In the genomic region with DNA sequence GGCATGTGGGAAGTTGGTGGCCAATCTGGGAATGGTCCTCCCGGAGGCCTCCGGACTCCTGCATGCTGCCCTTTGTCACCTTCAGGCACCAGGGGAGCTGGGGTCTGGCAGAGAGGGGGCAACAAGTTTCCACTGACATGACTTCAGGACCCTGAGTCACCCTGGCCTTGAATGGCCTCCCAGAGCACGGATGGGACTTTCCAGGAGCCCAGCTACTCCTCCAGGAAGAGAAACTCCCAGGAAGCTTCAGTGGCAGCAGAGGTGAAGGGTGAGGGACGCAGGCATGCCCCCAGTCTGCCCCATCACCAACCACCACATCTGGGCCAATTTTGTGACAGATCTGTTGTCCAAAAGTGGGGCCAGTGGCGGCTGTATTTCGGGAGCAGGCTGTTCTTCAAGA, we compare ENCODE assay signal across 15 cellular contexts. TPM values are rescaled to one million over a fixed set of nuclear protein-coding genes. Genes with fewer than 3 reads are reported as not detected.
DNase-seq lines count a peak whose midpoint lies in the region; ATAC-seq and TF ChIP-seq lines count a peak whose summit lies in the region.
"Had no signal": no experiment of that assay in that cellular context is flagged by ENCODE, and none has a peak within 500 bp of the region (broad histone marks: within the 10 kb centered on the region; RNA-seq: fewer than 3 reads in every experiment).

No MANE protein-coding gene starts in this region.

- intact Hi-C loops in IMR-90 (cut with micrococcal nuclease) (no loop called here), dorsolateral prefrontal cortex (cut with DNase I) (loop anchor here in 1 of 2 donors (10.0 kb wide), 1 partner anchor 119 kb away; no protein-coding TSS in a partner anchor), testis (cut with DNase I; ENCODE audit: low total_unique reads) (no loop called here)

- H2BK15ac ChIP-seq in IMR-90 (ENCODE audit: low read depth, low read length) = no peak overlapping the region

- H2AK5ac ChIP-seq in IMR-90 (ENCODE audit: low read depth, low read length) = no peak overlapping the region

- no peak overlapping the region for H2BK5ac ChIP-seq in IMR-90 (ENCODE audit: low read depth, low read length, poor library complexity, severe bottlenecking)

- H3K4ac ChIP-seq in IMR-90 (ENCODE audit: low read depth, low read length) = no peak overlapping the region

- no peak for ATAC-seq in IMR-90 (ENCODE audit: low read depth)
- ATAC-seq: GM23338, WTC11 had no signal

- dilution Hi-C loops in IMR-90 (cut with HindIII; ENCODE audit: low sequenced_read_pairs, unreplicated experiment) = no loop called here

- H3K4me1 ChIP-seq in IMR-90 (ENCODE audit: control insufficient read depth, insufficient read depth, low read length) (peaks cover 28% of the 10 kb centered on the region), muscle layer of colon (ENCODE audit: insufficient read depth, low read length) (peaks cover 61% of the 10 kb centered on the region), testis (peaks cover 57% of the 10 kb centered on the region)

- H3K23ac ChIP-seq in IMR-90 (ENCODE audit: low read depth, low read length) = no peak overlapping the region

- POLR2A ChIA-PET in IMR-90 (lab: Charles Lee; ENCODE audit: unreplicated experiment) = no interaction called here

- H3K4me3 ChIP-seq in IMR-90 (ENCODE audit: insufficient read depth, low read depth, low read length) (no peak overlapping the region), dorsolateral prefrontal cortex (no peak overlapping the region), muscle layer of colon (ENCODE audit: low read depth in 1 of 2, low read length in 2 of 2) (peak overlapping the region in 1 of 2 donors; percentile 25), testis (no peak overlapping the region)
- H3K4me3 ChIP-seq: GM23338 had no signal

- peaks cover 4% of the 10 kb centered on the region; the same call in 1 of the 2 replicates for H4K20me1 ChIP-seq in IMR-90 (ENCODE audit: insufficient read depth, low read length)

- H4K91ac ChIP-seq in IMR-90 (ENCODE audit: insufficient read depth, low read depth, low read length) = no peak overlapping the region

- no peak for TF ChIP-seq CTCF in IMR-90 (conservative IDR thresholded peaks at IDR 0.05; ENCODE audit: low read depth, low read length)
- TF ChIP-seq CTCF in dorsolateral prefrontal cortex (IDR thresholded peaks at IDR 0.05 in 54 of 56, conservative IDR thresholded peaks at IDR 0.05 in 2 of 56; ENCODE audit: low read depth in 1 of 56, partially characterized antibody in 56 of 56) = no peak
- TF ChIP-seq CTCF in testis (IDR thresholded peaks at IDR 0.05) = no peak

- H2AFZ ChIP-seq in IMR-90 (replicated peaks; ENCODE audit: low read length, poor library complexity) = peak overlapping the region; percentile 1
- H2AFZ ChIP-seq: GM23338 had no signal

- in situ Hi-C loops in IMR-90 (cut with MboI; ENCODE audit: low sequenced_read_pairs) = no loop called here

- 89% methylated on average over 2 of the region's 6 CpGs; no CpG with 5 or more reads in 1 of the 2 experiments for WGBS in IMR-90 (ENCODE audit: extremely low coverage in 2 of 2, insufficient read length in 1 of 2), 2 experiments
- 44 to 47% methylated on average over 6 of the region's 6 CpGs for WGBS in testis, 2 donors

- TF ChIP-seq POLR2A in IMR-90 (IDR thresholded peaks at IDR 0.05; ENCODE audit: low read depth, low read length) (no peak), testis (IDR thresholded peaks at IDR 0.05) (no peak)

- H3K4me2 ChIP-seq in IMR-90 (ENCODE audit: low read depth, low read length) = no peak overlapping the region
- H3K4me2 ChIP-seq: GM23338, SK-N-SH had no signal

- TF ChIP-seq RAD21 in IMR-90 (IDR thresholded peaks at IDR 0.05; ENCODE audit: low read length) = no peak

- H2BK120ac ChIP-seq in IMR-90 (ENCODE audit: low read depth, low read length) = no peak overlapping the region

- H2BK20ac ChIP-seq in IMR-90 (ENCODE audit: low read depth, low read length) = no peak overlapping the region

- H3K27me3 ChIP-seq in IMR-90 (ENCODE audit: control insufficient read depth, insufficient read depth, low read length) (no peaks in the 10 kb centered on the region), dorsolateral prefrontal cortex (no peaks in the 10 kb centered on the region), muscle layer of colon (ENCODE audit: control insufficient read depth in 1 of 2, insufficient read depth in 2 of 2, low read length in 2 of 2) (no peaks in the 10 kb centered on the region), testis (no peaks in the 10 kb centered on the region)
- H3K27me3 ChIP-seq: neutrophil had no signal

- peaks cover 27% of the 10 kb centered on the region for H3K9me1 ChIP-seq in IMR-90 (ENCODE audit: insufficient read depth, low read length)

- 0 out of 4 replicates have a peak overlapping the region, but pooled peaks of 1 of the 2 experiments have one; percentile 6 for H4K8ac ChIP-seq in IMR-90 (ENCODE audit: low read depth in 2 of 2, low read length in 2 of 2)

- CTCF ChIA-PET in IMR-90 (lab: Yijun Ruan, JAX) = interaction anchor here (0.5 to 0.7 kb wide), 5 partner anchors 21 to 443 kb away, joined by 4 to 6 read pairs (median 5); no protein-coding TSS in a partner anchor

- H3K27ac ChIP-seq in IMR-90 (ENCODE audit: insufficient read depth, low read length) (no peak overlapping the region), dorsolateral prefrontal cortex (peak overlapping the region in 47 of 59 donors; percentile 3 to 84 (median 62)), muscle layer of colon (ENCODE audit: low read depth, low read length) (peak overlapping the region; percentile 85), testis (peak overlapping the region; percentile 88 to 90)
- H3K27ac ChIP-seq: C4-2B, neutrophil had no signal

- H3K36me3 ChIP-seq in IMR-90 (ENCODE audit: control insufficient read depth, insufficient read depth, low read length) = peaks cover 53% of the 10 kb centered on the region
- H3K36me3 ChIP-seq in muscle layer of colon (ENCODE audit: insufficient read depth, low read length) = peaks cover 15% of the 10 kb centered on the region
- H3K36me3 ChIP-seq in testis (ENCODE audit: low read depth, missing control alignments) = no peaks in the 10 kb centered on the region
- H3K36me3 ChIP-seq: neutrophil had no signal

- no TSS peak for BruUV-seq in IMR-90 (replicated peaks; lab: Mats Ljungman, UMichigan)

- H3K9me3 ChIP-seq in IMR-90 (ENCODE audit: control insufficient read depth, insufficient read depth, low read length) = no peaks in the 10 kb centered on the region
- no peaks in the 10 kb centered on the region for H3K9me3 ChIP-seq in muscle layer of colon (ENCODE audit: low read length)
- H3K9me3 ChIP-seq in testis = no peaks in the 10 kb centered on the region
- H3K9me3 ChIP-seq: neutrophil, SK-N-SH had no signal

- H3K9ac ChIP-seq in IMR-90 (ENCODE audit: low read depth, low read length) (no peak overlapping the region), muscle layer of colon (ENCODE audit: low read length) (peak overlapping the region; percentile 29)
- H3K9ac ChIP-seq: SK-N-SH had no signal

- no peak overlapping the region for H3K18ac ChIP-seq in IMR-90 (ENCODE audit: low read depth, low read length)

- no peak overlapping the region for H3K56ac ChIP-seq in IMR-90 (ENCODE audit: extremely low read depth, insufficient read depth, low read length)

- peak overlapping the region; percentile 51 for H2AK9ac ChIP-seq in IMR-90 (replicated peaks; ENCODE audit: low read depth, low read length, poor library complexity)

- peaks cover 10 to 54% of the 10 kb centered on the region in 2 experiments for H3K79me1 ChIP-seq in IMR-90 (ENCODE audit: low read depth in 1 of 2, low read length in 2 of 2)

- DNase-seq in IMR-90 (no peak), dorsolateral prefrontal cortex (no peak), testis (no peak), NCI-H2171 (lab: John Stamatoyannopoulos, UW) (no peak), NCI-H1436 treated with DMSO at 0.1 percent for 48 hours (lab: John Stamatoyannopoulos, UW) (no peak), C1 segment of cervical spinal cord (lab: John Stamatoyannopoulos, UW) (no peak), NCI-H146 (lab: John Stamatoyannopoulos, UW) (no peak)
- DNase-seq: Kasumi-1, NCI-H2029 treated with DMSO at 0.1 percent for 48 hours, SK-N-SH had no signal

- no peak overlapping the region for H3K14ac ChIP-seq in IMR-90 (replicated peaks; ENCODE audit: low read depth, low read length)

- H4K5ac ChIP-seq in IMR-90 (ENCODE audit: low read depth, low read length) = no peak overlapping the region; the same call in 1 of the 2 replicates

TF ChIP-seq in IMR-90, 13 proteins besides CTCF, POLR2A, EP300 and RAD21 (continues in another document):
- no peak for TF ChIP-seq RCOR1 (IDR thresholded peaks at IDR 0.05; ENCODE audit: insufficient replicate concordance, low read length)
- no peak for TF ChIP-seq MAFK (IDR thresholded peaks at IDR 0.05; ENCODE audit: low read depth, low read length)
- TF ChIP-seq MXI1 (IDR thresholded peaks at IDR 0.05; ENCODE audit: borderline replicate concordance, low read depth, low read length) = no peak
- TF ChIP-seq FOS (IDR thresholded peaks at IDR 0.05; ENCODE audit: low read depth, low read length) = no peak
- TF ChIP-seq, protein P1, sequence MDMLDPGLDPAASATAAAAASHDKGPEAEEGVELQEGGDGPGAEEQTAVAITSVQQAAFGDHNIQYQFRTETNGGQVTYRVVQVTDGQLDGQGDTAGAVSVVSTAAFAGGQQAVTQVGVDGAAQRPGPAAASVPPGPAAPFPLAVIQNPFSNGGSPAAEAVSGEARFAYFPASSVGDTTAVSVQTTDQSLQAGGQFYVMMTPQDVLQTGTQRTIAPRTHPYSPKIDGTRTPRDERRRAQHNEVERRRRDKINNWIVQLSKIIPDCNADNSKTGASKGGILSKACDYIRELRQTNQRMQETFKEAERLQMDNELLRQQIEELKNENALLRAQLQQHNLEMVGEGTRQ (IDR thresholded peaks at IDR 0.05; ENCODE audit: low read depth, low read length) = no peak
- TF ChIP-seq CHD1 (IDR thresholded peaks at IDR 0.05; ENCODE audit: low read depth, low read length) = no peak

RNA-seq across cellular contexts. Expression of gene WASF2, which starts 55.9 kb away (rescaled TPM):
- total RNA-seq in IMR-90 (2012; rRNA removed) (7.5 and 7.9 TPM in 2 replicates), dorsolateral prefrontal cortex (100 to 1,000 TPM in 6 of 120 experiments, 10 to 100 TPM in 114; 36.2 to 128 (median 63.6) TPM), testis (10 to 100 TPM; 57.8 to 58.0 TPM)
- polyA plus RNA-seq in IMR-90 (2012; rRNA removed) (45.0 and 45.4 TPM in 2 replicates), testis (ENCODE audit: insufficient read depth, low read depth, low replicate concordance) (128 TPM)
- 28.6 and 29.9 TPM in 2 replicates for polyA plus RNA-seq in IMR-90 (2012; cell fraction: cytosol; rRNA removed)
- 29.8 and 37.0 TPM in 2 replicates for polyA plus RNA-seq in IMR-90 (2012; cell fraction: nucleus; rRNA removed; ENCODE audit: low replicate concordance)

RNA-seq across cellular contexts. Expression of gene AHDC1, which starts 58.1 kb away (rescaled TPM):
- total RNA-seq in IMR-90 (2012; rRNA removed) = 1.7 and 2.0 TPM in 2 replicates
- polyA plus RNA-seq in IMR-90 (2012; rRNA removed) = 11.6 and 16.1 TPM in 2 replicates
- 4.9 and 11.5 TPM in 2 replicates for polyA plus RNA-seq in IMR-90 (2012; cell fraction: cytosol; rRNA removed)
- polyA plus RNA-seq in IMR-90 (2012; cell fraction: nucleus; rRNA removed; ENCODE audit: low replicate concordance) = 25.9 and 46.8 TPM in 2 replicates
- 100 to 1,000 TPM in 21 of 120 experiments, 10 to 100 TPM in 99; 57.6 to 160 (median 87.2) TPM for total RNA-seq in dorsolateral prefrontal cortex
- 10 to 100 TPM; 73.7 to 86.8 TPM for total RNA-seq in testis
- polyA plus RNA-seq in testis (ENCODE audit: insufficient read depth, low read depth, low replicate concordance) = 32.5 TPM

Comparison
In these comparisons a context has a peak if more than half of its experiments do, and no peak if none do; other contexts are left out.
1. RNA of gene AHDC1, which starts 58.1 kb away (total RNA-seq): 57.6 to 160 TPM in dorsolateral prefrontal cortex and 73.7 to 86.8 TPM in testis; 1.7 to 2.0 TPM in IMR-90; every median in the first group is over 10 times any median in the second.